Comparison of ENCODE assay signal across 11 cellular contexts in genomic region chr5:175728885-175729828, GRCh38.
A peak's percentile ranks its signal among the peaks of the same experiment; 100 is the strongest.
DNase-seq lines count a peak whose midpoint lies in the region; ATAC-seq and TF ChIP-seq lines count a peak whose summit lies in the region.
"Had no signal": no experiment of that assay in that cellular context is flagged by ENCODE, and none has a peak within 500 bp of the region (broad histone marks: within the 10 kb centered on the region; RNA-seq: fewer than 3 reads in every experiment).

No MANE protein-coding gene starts in this region.

- WGBS in right cardiac atrium, result 15% methylated on average over 33 of the region's 33 CpGs
- WGBS in smooth muscle cell (ENCODE audit: low lambda C conversion rate), result 30% methylated on average over 33 of the region's 33 CpGs

- intact Hi-C loops in right cardiac atrium (cut with DNase I), result loop anchor here in 1 of 4 donors (5.0 kb wide), 1 partner anchor 197 kb away; no protein-coding TSS in a partner anchor

- no peaks in the 10 kb centered on the region for H3K79me2 ChIP-seq in smooth muscle cell (ENCODE audit: low read depth)

- H3K4me1 ChIP-seq in right cardiac atrium (ENCODE audit: control insufficient read depth, insufficient read depth, low read length), result no peaks in the 10 kb centered on the region
- H3K4me1 ChIP-seq in smooth muscle cell (ENCODE audit: low read depth), result no peaks in the 10 kb centered on the region

- H3K4me3 Mint-ChIP-seq in activated T-cell treated with anti-CD3 and anti-CD28 coated beads, Interleukin-2, amount 50 U/mL, for 72 hours, result peak overlapping the region; percentile 22 to 35
- H3K4me3 Mint-ChIP-seq in activated T-cell treated with anti-CD3 and anti-CD28 coated beads, Interleukin-2, amount 50 U/mL, for 24 hours, result no peak overlapping the region
- H3K4me3 Mint-ChIP-seq: CD4-positive, CD25-positive, alpha-beta regulatory T cell had no signal

- no peaks in the 10 kb centered on the region for H3F3A ChIP-seq in smooth muscle cell (ENCODE audit: low read depth)

- no peaks in the 10 kb centered on the region for H3K36me3 Mint-ChIP-seq in activated T-cell treated with anti-CD3 and anti-CD28 coated beads, Interleukin-2, amount 50 U/mL, for 72 hours (ENCODE audit: insufficient read depth in 2 of 2)
- H3K36me3 Mint-ChIP-seq in activated T-cell treated with anti-CD3 and anti-CD28 coated beads, Interleukin-2, amount 50 U/mL, for 24 hours (ENCODE audit: low read depth), result no peaks in the 10 kb centered on the region
- H3K36me3 Mint-ChIP-seq: CD4-positive, CD25-positive, alpha-beta regulatory T cell had no signal

- H3K4me3 ChIP-seq in right cardiac atrium (ENCODE audit: low read length) (no peak overlapping the region), smooth muscle cell (peak overlapping the region; percentile 31)
- H3K4me3 ChIP-seq: upper lobe of left lung had no signal

- H3K9ac ChIP-seq in smooth muscle cell (ENCODE audit: low read depth), result no peak overlapping the region
- H3K9ac ChIP-seq: KMS-11 had no signal

- H3K4me2 ChIP-seq in smooth muscle cell, result peak overlapping the region; percentile 67
- H3K4me2 ChIP-seq: KMS-11 had no signal

- H4K20me1 ChIP-seq in smooth muscle cell (ENCODE audit: low read depth), result no peaks in the 10 kb centered on the region

- H3K27me3 Mint-ChIP-seq in activated T-cell treated with anti-CD3 and anti-CD28 coated beads, Interleukin-2, amount 50 U/mL, for 72 hours (ENCODE audit: low read depth), result peaks cover 17% of the 10 kb centered on the region
- peaks cover 30% of the 10 kb centered on the region for H3K27me3 Mint-ChIP-seq in activated T-cell treated with anti-CD3 and anti-CD28 coated beads, Interleukin-2, amount 50 U/mL, for 24 hours

- H3K4me1 Mint-ChIP-seq in activated T-cell treated with anti-CD3 and anti-CD28 coated beads, Interleukin-2, amount 50 U/mL, for 72 hours (ENCODE audit: low read depth), result peaks cover 11% of the 10 kb centered on the region
- H3K4me1 Mint-ChIP-seq in activated T-cell treated with anti-CD3 and anti-CD28 coated beads, Interleukin-2, amount 50 U/mL, for 24 hours (ENCODE audit: low read depth), result peaks cover 6% of the 10 kb centered on the region

- no peak overlapping the region for H2AFZ ChIP-seq in smooth muscle cell (ENCODE audit: low read depth)

- H3K27ac ChIP-seq in right cardiac atrium (ENCODE audit: low read length) (no peak overlapping the region), smooth muscle cell (ENCODE audit: low read depth) (no peak overlapping the region)
- H3K27ac ChIP-seq: KMS-11, upper lobe of left lung had no signal

- H3K27me3 ChIP-seq in right cardiac atrium (ENCODE audit: control insufficient read depth, insufficient read depth) (no peaks in the 10 kb centered on the region), smooth muscle cell (ENCODE audit: low read depth) (peaks cover 4% of the 10 kb centered on the region)

- peaks cover 1% of the 10 kb centered on the region for H3K9me3 ChIP-seq in right cardiac atrium (ENCODE audit: control insufficient read depth, low read length)
- no peaks in the 10 kb centered on the region for H3K9me3 ChIP-seq in smooth muscle cell (replicated peaks; ENCODE audit: low read depth)
- H3K9me3 ChIP-seq: upper lobe of left lung had no signal

- DNase-seq in activated T-cell treated with anti-CD3 and anti-CD28 coated beads, Interleukin-2, amount 50 U/mL, for 72 hours, result no peak
- DNase-seq in activated T-cell treated with anti-CD3 and anti-CD28 coated beads, Interleukin-2, amount 50 U/mL, for 24 hours, result no peak
- peak; percentile 28 for DNase-seq in RPMI7951 (ENCODE audit: low read depth)
- DNase-seq in right cardiac atrium, result peak in 1 of 3 donors; percentile 27
- no peak for DNase-seq in smooth muscle cell (lab: John Stamatoyannopoulos, UW; ENCODE audit: unreplicated experiment)
- DNase-seq in stimulated activated CD4-positive, alpha-beta T cell treated with anti-CD3 and anti-CD28 coated beads, Interleukin-2, amount 100 ng/mL, for 48 hours, result no peak
- no peak for DNase-seq in stimulated activated CD4-positive, alpha-beta T cell treated with anti-CD3 and anti-CD28 coated beads, Interleukin-2, amount 100 ng/mL, for 24 hours

- no peaks in the 10 kb centered on the region for H3K36me3 ChIP-seq in smooth muscle cell (ENCODE audit: low read depth)
- H3K36me3 ChIP-seq: upper lobe of left lung had no signal

- TF ChIP-seq CTCF in smooth muscle cell (IDR thresholded peaks at IDR 0.05; ENCODE audit: borderline replicate concordance, insufficient read depth, poor library complexity, severe bottlenecking), result peak; percentile 32

- H3K9me3 Mint-ChIP-seq in activated T-cell treated with anti-CD3 and anti-CD28 coated beads, Interleukin-2, amount 50 U/mL, for 72 hours, result peaks cover 0 to 4% of the 10 kb centered on the region in 2 donors
- H3K9me3 Mint-ChIP-seq in activated T-cell treated with anti-CD3 and anti-CD28 coated beads, Interleukin-2, amount 50 U/mL, for 24 hours, result no peaks in the 10 kb centered on the region

- no peak overlapping the region for H3K27ac Mint-ChIP-seq in activated T-cell treated with anti-CD3 and anti-CD28 coated beads, Interleukin-2, amount 50 U/mL, for 72 hours
- no peak overlapping the region for H3K27ac Mint-ChIP-seq in activated T-cell treated with anti-CD3 and anti-CD28 coated beads, Interleukin-2, amount 50 U/mL, for 24 hours

- ATAC-seq in activated T-cell treated with anti-CD3 and anti-CD28 coated beads, Interleukin-2, amount 50 U/mL, for 72 hours (replicated peaks in 1 of 2), result peak; percentile 27 to 38
- peak; percentile 54 for ATAC-seq in right cardiac atrium
- no peak for ATAC-seq in HG03378 (IDR thresholded peaks at IDR 0.05; ENCODE audit: unreplicated experiment)
